Comparison of ENCODE assay signal across 20 cellular contexts in the genomic region with DNA sequence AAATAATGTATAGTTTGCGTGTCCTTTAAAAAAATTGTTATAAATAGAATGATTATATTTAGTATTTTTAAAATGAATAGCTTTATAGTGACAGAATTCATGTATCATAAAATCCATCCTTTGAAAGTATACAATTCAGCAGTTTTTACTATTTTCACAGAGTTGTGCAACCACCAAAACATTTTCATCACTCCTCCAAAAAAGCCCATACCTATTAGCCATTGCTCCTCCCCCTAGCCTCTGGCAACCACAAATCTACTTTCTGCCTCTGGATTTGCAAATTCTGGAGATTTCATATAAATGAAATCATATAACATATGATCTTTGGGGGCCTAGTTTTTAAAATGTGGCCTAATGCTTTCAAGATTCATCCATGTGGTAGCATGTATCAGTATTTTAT.
"Had no signal": no experiment of that assay in that cellular context is flagged by ENCODE, and none has a peak within 500 bp of the region (broad histone marks: within the 10 kb centered on the region; RNA-seq: fewer than 3 reads in every experiment).

No MANE protein-coding gene starts in this region.

- H3K4me1 ChIP-seq: colonic mucosa, lower lobe of right lung had no signal

- H3K9me3 ChIP-seq: colonic mucosa, uterus had no signal

- H3K36me3 ChIP-seq: colonic mucosa, lower lobe of right lung, stomach, uterus had no signal

- ATAC-seq: foreskin keratinocyte; lower lobe of right lung; sciatic nerve; stimulated activated memory B cell treated with anti-CD40 and anti-IgM and Interleukin-4, amounts not matched to agents 10 μg/mL and 1 μg/mL and 100 μg/mL, for 72 hours had no signal

- H3K27ac ChIP-seq: colonic mucosa, epithelial cell of prostate, foreskin keratinocyte, lower lobe of right lung, stomach, uterus had no signal

- H3K4me3 ChIP-seq: colonic mucosa, lower lobe of right lung, stomach, uterus had no signal

- H3K27me3 ChIP-seq: colonic mucosa, stomach, uterus had no signal

- DNase-seq: activated CD4-positive, alpha-beta memory T cell treated with anti-CD3 and anti-CD28 coated beads for 36 hours; activated CD4-positive, alpha-beta T cell treated with anti-CD3 and anti-CD28 coated beads for 48 hours; activated naive CD4-positive, alpha-beta T cell treated with Interleukin-2 at 50 U/mL for 16 hours; activated naive CD8-positive, alpha-beta T cell treated with anti-CD3 and anti-CD28 coated beads, Interleukin-2, amount 10 ng/mL, durations not matched to agents 7 days and 5 days; activated T-cell treated with anti-CD3 and anti-CD28 coated beads, Interleukin-2, amount 50 U/mL, for 48 hours; amygdala; colonic mucosa; foreskin keratinocyte; kidney; lower lobe of right lung; naive B cell; nucleus accumbens; small intestine; stimulated activated CD4-positive, alpha-beta T cell treated with anti-CD3 and anti-CD28 coated beads, Interleukin-2, amount 100 ng/mL, for 24 hours; stomach; trophoblast cell; uterus had no signal
